ENCODE assay signal across 13 cellular contexts in the genomic region with DNA sequence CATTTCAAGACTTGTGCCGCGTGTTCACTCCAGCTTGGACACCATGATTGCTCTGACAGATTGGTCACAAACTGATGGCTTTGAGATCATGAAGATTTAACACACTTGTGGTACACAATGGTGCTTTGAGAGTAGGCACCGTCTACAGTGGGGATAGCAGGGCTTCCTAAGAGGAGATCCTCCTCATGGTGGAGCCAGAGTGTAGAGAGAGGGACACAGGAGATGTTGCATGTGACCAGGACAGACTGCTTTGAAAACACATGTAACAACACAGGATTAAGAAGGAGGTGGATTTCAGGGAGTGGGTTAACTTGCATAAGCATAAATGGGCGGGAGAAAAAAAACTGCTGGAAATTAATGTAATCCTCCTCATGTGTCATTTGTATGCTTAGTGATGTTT.
DNase-seq lines count a peak whose midpoint lies in the region; ATAC-seq, FAIRE-seq and TF ChIP-seq lines count a peak whose summit lies in the region.
"Had no signal": no experiment of that assay in that cellular context is flagged by ENCODE, and none has a peak within 500 bp of the region (broad histone marks: within the 10 kb centered on the region; RNA-seq: fewer than 3 reads in every experiment).

No MANE protein-coding gene starts in this region.

- H3K9me3 Mint-ChIP-seq in naive thymus-derived CD4-positive, alpha-beta T cell = peaks cover 0 to 12% (median 0%) of the 10 kb centered on the region in 11 donors

- no peaks in the 10 kb centered on the region for H3K36me3 ChIP-seq in BE2C
- no peaks in the 10 kb centered on the region for H3K36me3 ChIP-seq in naive thymus-derived CD4-positive, alpha-beta T cell (ENCODE audit: control insufficient read depth in 2 of 3, insufficient read depth in 3 of 3, low read length in 3 of 3)
- H3K36me3 ChIP-seq: spleen had no signal

- TF ChIP-seq CTCF in BE2C (IDR thresholded peaks at IDR 0.05; ENCODE audit: low read depth, low read length) = peak; percentile 49

- H3K9me3 ChIP-seq in BE2C = no peaks in the 10 kb centered on the region
- no peaks in the 10 kb centered on the region for H3K9me3 ChIP-seq in naive thymus-derived CD4-positive, alpha-beta T cell (ENCODE audit: control insufficient read depth in 2 of 3, low read length in 3 of 3)
- H3K9me3 ChIP-seq: spleen had no signal

- no peaks in the 10 kb centered on the region for H3K27me3 Mint-ChIP-seq in naive thymus-derived CD4-positive, alpha-beta T cell

- no peaks in the 10 kb centered on the region for H3K27me3 ChIP-seq in BE2C
- H3K27me3 ChIP-seq in naive thymus-derived CD4-positive, alpha-beta T cell (ENCODE audit: control insufficient read depth in 2 of 2, insufficient read depth in 2 of 2, low read length in 2 of 2) = no peaks in the 10 kb centered on the region
- H3K27me3 ChIP-seq: spleen had no signal

- ATAC-seq in GM18868 (IDR thresholded peaks at IDR 0.05; ENCODE audit: unreplicated experiment) (peak; percentile 51), HG03469 (IDR thresholded peaks at IDR 0.05; ENCODE audit: unreplicated experiment) (no peak)
- no peak for ATAC-seq in naive thymus-derived CD4-positive, alpha-beta T cell
- ATAC-seq: naive thymus-derived CD8-positive, alpha-beta T cell had no signal

- no peak overlapping the region for H3K4me3 Mint-ChIP-seq in naive thymus-derived CD4-positive, alpha-beta T cell
- H3K4me3 Mint-ChIP-seq: CD4-positive, alpha-beta memory T cell; naive thymus-derived CD8-positive, alpha-beta T cell had no signal

- no peak for FAIRE-seq in frontal cortex (lab: Jason Lieb, UNC)

- H3K4me1 Mint-ChIP-seq in naive thymus-derived CD4-positive, alpha-beta T cell = no peaks in the 10 kb centered on the region
- H3K4me1 Mint-ChIP-seq: CD4-positive, alpha-beta memory T cell; naive thymus-derived CD8-positive, alpha-beta T cell had no signal

- H3K4me3 ChIP-seq in BE2C (ENCODE audit: low read depth, low read length) = no peak overlapping the region
- no peak overlapping the region for H3K4me3 ChIP-seq in naive thymus-derived CD4-positive, alpha-beta T cell (ENCODE audit: low read length)
- H3K4me3 ChIP-seq: spleen had no signal

- H3K4me1 ChIP-seq in BE2C = no peaks in the 10 kb centered on the region
- H3K4me1 ChIP-seq in naive thymus-derived CD4-positive, alpha-beta T cell (ENCODE audit: control insufficient read depth in 2 of 2, insufficient read depth in 2 of 2, low read length in 2 of 2) = no peaks in the 10 kb centered on the region
- H3K4me1 ChIP-seq: spleen had no signal

- intact Hi-C loops in naive thymus-derived CD4-positive, alpha-beta T cell (cut with micrococcal nuclease) = no loop called here

- CTCF ChIA-PET in naive thymus-derived CD4-positive, alpha-beta T cell (lab: Charles Lee) = no interaction called here

- no peak overlapping the region for H3K27ac Mint-ChIP-seq in naive thymus-derived CD4-positive, alpha-beta T cell
- H3K27ac Mint-ChIP-seq: CD4-positive, alpha-beta memory T cell; naive thymus-derived CD8-positive, alpha-beta T cell had no signal

- H3K27ac ChIP-seq in naive thymus-derived CD4-positive, alpha-beta T cell (ENCODE audit: low read depth, low read length) = no peak overlapping the region
- H3K27ac ChIP-seq: spleen had no signal

- no peaks in the 10 kb centered on the region for H3K36me3 Mint-ChIP-seq in naive thymus-derived CD4-positive, alpha-beta T cell
- H3K36me3 Mint-ChIP-seq: CD4-positive, alpha-beta memory T cell; naive thymus-derived CD8-positive, alpha-beta T cell had no signal

- POLR2A ChIA-PET in naive thymus-derived CD4-positive, alpha-beta T cell (lab: Charles Lee) = no interaction called here

- DNase-seq in BE2C = peak; percentile 21
- DNase-seq in SHP77 (lab: John Stamatoyannopoulos, UW) = peak; percentile 23 to 54
- DNase-seq in iPS-NIHi7 (ENCODE audit: extremely low spot score) = peak; percentile 59
- DNase-seq in activated CD8-positive, alpha-beta memory T cell treated with anti-CD3 and anti-CD28 coated beads, Interleukin-2, amount 50 U/mL, for 48 hours = no peak
- DNase-seq in naive thymus-derived CD4-positive, alpha-beta T cell = no peak
- no peak for DNase-seq in frontal cortex (ENCODE audit: low spot score in 2 of 2)
- DNase-seq: CD4-positive, alpha-beta memory T cell; effector CD8-positive, alpha-beta T cell; naive thymus-derived CD8-positive, alpha-beta T cell; NCI-H2107; spleen had no signal

Comparison
In these comparisons a context has a peak if more than half of its experiments do, and no peak if none do; other contexts are left out.
1. DNase-seq: peak in BE2C (single experiment), SHP77 (2 of 2) and iPS-NIHi7 (single experiment); none in activated CD8-positive, alpha-beta memory T cell treated with anti-CD3 and anti-CD28 coated beads, Interleukin-2, amount 50 U/mL, for 48 hours (single experiment), naive thymus-derived CD4-positive, alpha-beta T cell (0 of 9) and frontal cortex (0 of 2).